Comparison of ENCODE assay signal across 8 cellular contexts in genomic region chr13:45464687-45465453, GRCh38. TPM values are rescaled to one million over a fixed set of nuclear protein-coding genes. Genes with fewer than 3 reads are reported as not detected.
A peak's percentile ranks its signal among the peaks of the same experiment; 100 is the strongest.
DNase-seq lines count a peak whose midpoint lies in the region; ATAC-seq and TF ChIP-seq lines count a peak whose summit lies in the region.

Gene COG3 (plus strand): TSS chr13:45464939. CDS start chr13:45465037, 98 bp downstream.

- no peaks in the 10 kb centered on the region for H3K9me3 ChIP-seq in heart left ventricle

- H3K4me3 Mint-ChIP-seq in type B pancreatic cell, result peak within 1 kb of the TSS; percentile 96

- H3K4me1 ChIP-seq in heart left ventricle, result peaks cover 0 to 53% (median 34%) of the 10 kb centered on the region in 12 donors

- 0 to 1% (median 0%) methylated on average over 35 to 63 of the region's 63 CpGs for WGBS in heart left ventricle, 4 donors

- in situ Hi-C loops in GM13976 (cut with MboI; ENCODE audit: low sequenced_read_pairs, unreplicated experiment), result no loop called here

- no peaks in the 10 kb centered on the region for H3K27me3 ChIP-seq in heart left ventricle

- H3K4me1 Mint-ChIP-seq in type B pancreatic cell (ENCODE audit: unreplicated experiment), result peaks cover 38% of the 10 kb centered on the region

- peaks cover 12% of the 10 kb centered on the region for H3K27me3 Mint-ChIP-seq in type B pancreatic cell

- peaks cover 9% of the 10 kb centered on the region for H3K36me3 Mint-ChIP-seq in type B pancreatic cell

- peak; percentile 17 for TF ChIP-seq CTCF in GM13976 (IDR thresholded peaks at IDR 0.05; ENCODE audit: borderline replicate concordance, control extremely low read depth, extremely low read depth, insufficient read depth, missing control alignments)
- TF ChIP-seq CTCF in heart left ventricle (IDR thresholded peaks at IDR 0.05), result peak in 5 of 12 donors; percentile 19 to 54 (median 44)
- peak; percentile 13 for TF ChIP-seq CTCF in type B pancreatic cell (conservative IDR thresholded peaks at IDR 0.05)

- TF ChIP-seq POLR2A in heart left ventricle (IDR thresholded peaks at IDR 0.05), result peak in 1 of 2 donors; percentile 57

- peak within 1 kb of the TSS; percentile 76 to 94 (median 87) for H3K4me3 ChIP-seq in heart left ventricle

- peaks cover 4% of the 10 kb centered on the region for H3K9me3 Mint-ChIP-seq in type B pancreatic cell

- peak within 1 kb of the TSS; percentile 81 to 95 (median 94) for H3K27ac ChIP-seq in heart left ventricle

- DNase-seq in GM13976 (ENCODE audit: low spot score) (peak; percentile 96), NCI-H146 treated with DMSO at 0.1 percent for 48 hours (lab: John Stamatoyannopoulos, UW; ENCODE audit: unreplicated experiment) (peak; percentile 97), amniotic epithelial cell (ENCODE audit: low read depth) (peak; percentile 98), heart left ventricle (peak; percentile 94 to 96 (median 96)), pons (ENCODE audit: low spot score) (peak; percentile 98), type B pancreatic cell (ENCODE audit: extremely low spot score, unreplicated experiment) (peak; percentile 94)

- H3K27ac Mint-ChIP-seq in type B pancreatic cell, result peak within 1 kb of the TSS; percentile 92

- H3K36me3 ChIP-seq in heart left ventricle, result peaks cover 0 to 9% (median 0%) of the 10 kb centered on the region in 9 donors

- ATAC-seq in HG02870 (IDR thresholded peaks at IDR 0.05; ENCODE audit: unreplicated experiment), result peak; percentile 91
- ATAC-seq in heart left ventricle, result peak; percentile 98 to 99 (median 99)

- intact Hi-C loops in T-helper 1 cell treated with Interleukin-12 subunit alpha and Interleukin-12 subunit beta and Interleukin-4 antibody, amounts not matched to agents 30 ng/mL and 1 ng/mL, for 36 hours (cut with micrococcal nuclease), result loop anchor here (1.0 to 2.0 kb wide), 15 partner anchors 24 to 1090 kb away; partner anchors contain the start of genes GPALPP1, GTF2F2, LRRC63 and NUFIP1
- intact Hi-C loops in heart left ventricle (cut with DNase I), result loop anchor here in 7 of 10 donors (2.0 to 10.0 kb wide), 5 partner anchors 48 to 93 kb away; partner anchors contain the start of gene SLC25A30 (in 4 of the 7)

RNA-seq across cellular contexts. Expression of gene COG3, which starts in this region (rescaled TPM):
- total RNA-seq in T-helper 1 cell treated with Interleukin-12 subunit alpha and Interleukin-12 subunit beta and Interleukin-4 antibody, amounts not matched to agents 30 ng/mL and 1 ng/mL, for 36 hours, result 28.2 and 29.1 TPM in 2 replicates
- total RNA-seq in heart left ventricle, result 10 to 100 TPM; 12.6 to 23.1 (median 15.5) TPM
- polyA plus RNA-seq in heart left ventricle, result 10 to 100 TPM in 1 of 2 donors, 1 to 10 TPM in 1; 7.7 to 15.2 TPM
- 30.4 and 37.2 TPM in 2 replicates for total RNA-seq in type B pancreatic cell (ENCODE audit: low replicate concordance)

Comparison
In these comparisons a context has a peak if more than half of its experiments do, and no peak if none do; other contexts are left out.
1. Peak in every context shown above with its lines: DNase-seq, ATAC-seq, H3K4me3 ChIP-seq and H3K27ac ChIP-seq.